Comparison of ENCODE assay signal across 1 cellular context in genomic region chr7:6181136-6181535, GRCh38.
A peak's percentile ranks its signal among the peaks of the same experiment; 100 is the strongest.
TF ChIP-seq lines count a peak whose summit lies in the region.

No MANE protein-coding gene starts in this region.

TF ChIP-seq in GM12878, 131 proteins besides CTCF, POLR2A, EP300 and RAD21 (continued from another document):
- TF ChIP-seq SMAD1 (IDR thresholded peaks at IDR 0.05; ENCODE audit: low read depth, partially characterized antibody): no peak
- 0 out of 4 replicates have a peak, but pooled peaks of 1 of the 2 experiments have one; percentile 21 for TF ChIP-seq CEBPB (IDR thresholded peaks at IDR 0.05; ENCODE audit: borderline replicate concordance in 1 of 2, low read depth in 2 of 2, low read length in 2 of 2)
- TF ChIP-seq, protein P1, sequence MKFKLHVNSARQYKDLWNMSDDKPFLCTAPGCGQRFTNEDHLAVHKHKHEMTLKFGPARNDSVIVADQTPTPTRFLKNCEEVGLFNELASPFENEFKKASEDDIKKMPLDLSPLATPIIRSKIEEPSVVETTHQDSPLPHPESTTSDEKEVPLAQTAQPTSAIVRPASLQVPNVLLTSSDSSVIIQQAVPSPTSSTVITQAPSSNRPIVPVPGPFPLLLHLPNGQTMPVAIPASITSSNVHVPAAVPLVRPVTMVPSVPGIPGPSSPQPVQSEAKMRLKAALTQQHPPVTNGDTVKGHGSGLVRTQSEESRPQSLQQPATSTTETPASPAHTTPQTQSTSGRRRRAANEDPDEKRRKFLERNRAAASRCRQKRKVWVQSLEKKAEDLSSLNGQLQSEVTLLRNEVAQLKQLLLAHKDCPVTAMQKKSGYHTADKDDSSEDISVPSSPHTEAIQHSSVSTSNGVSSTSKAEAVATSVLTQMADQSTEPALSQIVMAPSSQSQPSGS (IDR thresholded peaks at IDR 0.05; ENCODE audit: low read length): peak; percentile 56; the same call in 1 of the 2 replicates
- TF ChIP-seq NFIC (IDR thresholded peaks at IDR 0.05; ENCODE audit: low read depth, low read length): peak; percentile 75; the same call in 1 of the 2 replicates
- TF ChIP-seq, protein P2, sequence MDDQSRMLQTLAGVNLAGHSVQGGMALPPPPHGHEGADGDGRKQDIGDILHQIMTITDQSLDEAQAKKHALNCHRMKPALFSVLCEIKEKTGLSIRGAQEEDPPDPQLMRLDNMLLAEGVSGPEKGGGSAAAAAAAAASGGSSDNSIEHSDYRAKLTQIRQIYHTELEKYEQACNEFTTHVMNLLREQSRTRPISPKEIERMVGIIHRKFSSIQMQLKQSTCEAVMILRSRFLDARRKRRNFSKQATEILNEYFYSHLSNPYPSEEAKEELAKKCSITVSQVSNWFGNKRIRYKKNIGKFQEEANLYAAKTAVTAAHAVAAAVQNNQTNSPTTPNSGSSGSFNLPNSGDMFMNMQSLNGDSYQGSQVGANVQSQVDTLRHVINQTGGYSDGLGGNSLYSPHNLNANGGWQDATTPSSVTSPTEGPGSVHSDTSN (IDR thresholded peaks at IDR 0.05; ENCODE audit: insufficient replicate concordance, low read depth, low read length): peak; percentile 67
- TF ChIP-seq, protein P3, sequence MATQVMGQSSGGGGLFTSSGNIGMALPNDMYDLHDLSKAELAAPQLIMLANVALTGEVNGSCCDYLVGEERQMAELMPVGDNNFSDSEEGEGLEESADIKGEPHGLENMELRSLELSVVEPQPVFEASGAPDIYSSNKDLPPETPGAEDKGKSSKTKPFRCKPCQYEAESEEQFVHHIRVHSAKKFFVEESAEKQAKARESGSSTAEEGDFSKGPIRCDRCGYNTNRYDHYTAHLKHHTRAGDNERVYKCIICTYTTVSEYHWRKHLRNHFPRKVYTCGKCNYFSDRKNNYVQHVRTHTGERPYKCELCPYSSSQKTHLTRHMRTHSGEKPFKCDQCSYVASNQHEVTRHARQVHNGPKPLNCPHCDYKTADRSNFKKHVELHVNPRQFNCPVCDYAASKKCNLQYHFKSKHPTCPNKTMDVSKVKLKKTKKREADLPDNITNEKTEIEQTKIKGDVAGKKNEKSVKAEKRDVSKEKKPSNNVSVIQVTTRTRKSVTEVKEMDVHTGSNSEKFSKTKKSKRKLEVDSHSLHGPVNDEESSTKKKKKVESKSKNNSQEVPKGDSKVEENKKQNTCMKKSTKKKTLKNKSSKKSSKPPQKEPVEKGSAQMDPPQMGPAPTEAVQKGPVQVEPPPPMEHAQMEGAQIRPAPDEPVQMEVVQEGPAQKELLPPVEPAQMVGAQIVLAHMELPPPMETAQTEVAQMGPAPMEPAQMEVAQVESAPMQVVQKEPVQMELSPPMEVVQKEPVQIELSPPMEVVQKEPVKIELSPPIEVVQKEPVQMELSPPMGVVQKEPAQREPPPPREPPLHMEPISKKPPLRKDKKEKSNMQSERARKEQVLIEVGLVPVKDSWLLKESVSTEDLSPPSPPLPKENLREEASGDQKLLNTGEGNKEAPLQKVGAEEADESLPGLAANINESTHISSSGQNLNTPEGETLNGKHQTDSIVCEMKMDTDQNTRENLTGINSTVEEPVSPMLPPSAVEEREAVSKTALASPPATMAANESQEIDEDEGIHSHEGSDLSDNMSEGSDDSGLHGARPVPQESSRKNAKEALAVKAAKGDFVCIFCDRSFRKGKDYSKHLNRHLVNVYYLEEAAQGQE (IDR thresholded peaks at IDR 0.05; ENCODE audit: low read depth, low read length): no peak
- TF ChIP-seq POLR2AphosphoS2 (IDR thresholded peaks at IDR 0.05; ENCODE audit: low read depth, low read length): no peak
- no peak for TF ChIP-seq FOXK2 (IDR thresholded peaks at IDR 0.05)
- no peak for TF ChIP-seq TCF3 (IDR thresholded peaks at IDR 0.05; ENCODE audit: borderline replicate concordance, insufficient read depth, low read depth, low read length)
- TF ChIP-seq E2F4 (IDR thresholded peaks at IDR 0.05; ENCODE audit: low read depth, low read length): no peak
- TF ChIP-seq LARP7 (IDR thresholded peaks at IDR 0.05): no peak
- peak; percentile 78 for TF ChIP-seq PKNOX1 (IDR thresholded peaks at IDR 0.05)
- TF ChIP-seq RUNX3 (IDR thresholded peaks at IDR 0.05; ENCODE audit: low read length): peak; percentile 46; the same call in 1 of the 2 replicates
- no peak for TF ChIP-seq ATF7 (IDR thresholded peaks at IDR 0.05; ENCODE audit: low read depth)
- TF ChIP-seq, protein P4, sequence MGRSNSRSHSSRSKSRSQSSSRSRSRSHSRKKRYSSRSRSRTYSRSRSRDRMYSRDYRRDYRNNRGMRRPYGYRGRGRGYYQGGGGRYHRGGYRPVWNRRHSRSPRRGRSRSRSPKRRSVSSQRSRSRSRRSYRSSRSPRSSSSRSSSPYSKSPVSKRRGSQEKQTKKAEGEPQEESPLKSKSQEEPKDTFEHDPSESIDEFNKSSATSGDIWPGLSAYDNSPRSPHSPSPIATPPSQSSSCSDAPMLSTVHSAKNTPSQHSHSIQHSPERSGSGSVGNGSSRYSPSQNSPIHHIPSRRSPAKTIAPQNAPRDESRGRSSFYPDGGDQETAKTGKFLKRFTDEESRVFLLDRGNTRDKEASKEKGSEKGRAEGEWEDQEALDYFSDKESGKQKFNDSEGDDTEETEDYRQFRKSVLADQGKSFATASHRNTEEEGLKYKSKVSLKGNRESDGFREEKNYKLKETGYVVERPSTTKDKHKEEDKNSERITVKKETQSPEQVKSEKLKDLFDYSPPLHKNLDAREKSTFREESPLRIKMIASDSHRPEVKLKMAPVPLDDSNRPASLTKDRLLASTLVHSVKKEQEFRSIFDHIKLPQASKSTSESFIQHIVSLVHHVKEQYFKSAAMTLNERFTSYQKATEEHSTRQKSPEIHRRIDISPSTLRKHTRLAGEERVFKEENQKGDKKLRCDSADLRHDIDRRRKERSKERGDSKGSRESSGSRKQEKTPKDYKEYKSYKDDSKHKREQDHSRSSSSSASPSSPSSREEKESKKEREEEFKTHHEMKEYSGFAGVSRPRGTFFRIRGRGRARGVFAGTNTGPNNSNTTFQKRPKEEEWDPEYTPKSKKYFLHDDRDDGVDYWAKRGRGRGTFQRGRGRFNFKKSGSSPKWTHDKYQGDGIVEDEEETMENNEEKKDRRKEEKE (IDR thresholded peaks at IDR 0.05): no peak
- TF ChIP-seq SPI1 (IDR thresholded peaks at IDR 0.05; ENCODE audit: borderline replicate concordance, insufficient read depth, low read depth, low read length): no peak
- TF ChIP-seq FOXM1 (IDR thresholded peaks at IDR 0.05; ENCODE audit: low read depth, low read length): peak; percentile 70; the same call in 1 of the 2 replicates
- no peak for TF ChIP-seq IRF4 (IDR thresholded peaks at IDR 0.05; ENCODE audit: low read depth, low read length)
- TF ChIP-seq MEF2B (IDR thresholded peaks at IDR 0.05; ENCODE audit: partially characterized antibody, poor library complexity, severe bottlenecking): no peak
- no peak for TF ChIP-seq HDAC2 (IDR thresholded peaks at IDR 0.05)
- no peak for TF ChIP-seq FOS (IDR thresholded peaks at IDR 0.05; ENCODE audit: borderline replicate concordance, extremely low read depth, insufficient read length)
- peak; percentile 70; the same call in 1 of the 2 replicates for TF ChIP-seq MEF2A (IDR thresholded peaks at IDR 0.05; ENCODE audit: insufficient read depth, low read depth, low read length)
- TF ChIP-seq, protein P5, sequence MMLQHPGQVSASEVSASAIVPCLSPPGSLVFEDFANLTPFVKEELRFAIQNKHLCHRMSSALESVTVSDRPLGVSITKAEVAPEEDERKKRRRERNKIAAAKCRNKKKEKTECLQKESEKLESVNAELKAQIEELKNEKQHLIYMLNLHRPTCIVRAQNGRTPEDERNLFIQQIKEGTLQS (IDR thresholded peaks at IDR 0.05; ENCODE audit: borderline replicate concordance, extremely low read depth, low read depth, low read length): no peak
TF ChIP-seq in GM12878: peak in this region for 9.
